Comparison of ENCODE assay signal across 27 cellular contexts in the genomic region with DNA sequence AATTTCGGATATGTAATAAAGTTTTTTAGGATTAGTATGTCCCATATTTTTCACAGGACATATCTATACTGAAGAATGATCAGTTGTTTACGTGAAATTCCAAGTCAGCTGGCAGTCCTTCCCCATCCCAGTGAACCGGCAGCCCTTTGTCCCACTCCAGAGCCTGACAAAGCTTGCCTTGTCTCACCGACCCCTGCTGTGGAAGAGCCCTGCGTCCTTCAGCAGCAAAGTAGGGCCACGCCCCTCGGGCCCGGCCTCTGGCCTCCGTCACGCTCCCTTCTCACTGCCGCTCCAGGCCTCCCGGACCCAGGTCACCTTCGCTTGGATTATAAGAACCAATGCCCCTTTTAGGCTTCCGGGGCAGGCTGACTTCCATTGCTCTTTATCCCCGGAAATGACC.
DNase-seq lines count a peak whose midpoint lies in the region; ATAC-seq, FAIRE-seq and TF ChIP-seq lines count a peak whose summit lies in the region.
"Had no signal": no experiment of that assay in that cellular context is flagged by ENCODE, and none has a peak within 500 bp of the region (broad histone marks: within the 10 kb centered on the region; RNA-seq: fewer than 3 reads in every experiment).

No MANE protein-coding gene starts in this region.

- no peaks in the 10 kb centered on the region for H3K36me3 ChIP-seq in SJCRH30
- H3K36me3 ChIP-seq in mesendoderm (ENCODE audit: control insufficient read depth, insufficient read depth, low read length), result no peaks in the 10 kb centered on the region
- H3K36me3 ChIP-seq: prostate gland had no signal

- H3K27ac ChIP-seq in SJCRH30 (no peak overlapping the region), mesendoderm (ENCODE audit: low read depth, low read length) (no peak overlapping the region)
- H3K27ac ChIP-seq: hepatocyte, prostate gland had no signal

- H3K9ac ChIP-seq in mesendoderm (ENCODE audit: low read length), result no peak overlapping the region

- no peak overlapping the region for H2BK5ac ChIP-seq in mesendoderm (ENCODE audit: low read length)

- no peaks in the 10 kb centered on the region for H3K79me2 ChIP-seq in mesendoderm (ENCODE audit: control insufficient read depth, insufficient read depth, low read length)
- H3K79me2 ChIP-seq: hepatocyte had no signal

- DNase-seq in SJCRH30, result peak; percentile 13 to 45
- peak; percentile 26 for DNase-seq in epidermal melanocyte (ENCODE audit: insufficient read length, low spot score)
- DNase-seq in mesendoderm, result peak; percentile 71
- peak; percentile 72 for DNase-seq in superior temporal gyrus (ENCODE audit: extremely low spot score)
- DNase-seq in GM12891 (ENCODE audit: insufficient read length, low spot score), result no peak
- no peak for DNase-seq in NCI-H82 treated with DMSO at 0.1 percent for 48 hours (lab: John Stamatoyannopoulos, UW; ENCODE audit: unreplicated experiment)
- DNase-seq: activated CD4-positive, alpha-beta T cell treated with anti-CD3 and anti-CD28 coated beads for 4 hours; activated CD8-positive, alpha-beta memory T cell treated with anti-CD3 and anti-CD28 coated beads, Interleukin-2, amount 10 ng/mL, durations not matched to agents 7 days and 5 days; activated naive CD8-positive, alpha-beta T cell treated with anti-CD3 and anti-CD28 coated beads for 36 hours; COR-L47; HCEC 1CT; naive thymus-derived CD8-positive, alpha-beta T cell; NCI-H1092; NCI-H2081; NCI-H510A; Right ventricle myocardium superior; stimulated activated CD4-positive, alpha-beta T cell treated with anti-CD3 and anti-CD28 coated beads, Interleukin-2, amount 100 ng/mL, for 48 hours; stimulated activated naive CD8-positive, alpha-beta T cell treated with anti-CD3 and anti-CD28 coated beads, Interleukin-15, amount 100 ng/mL, for 72 hours had no signal

- no peak overlapping the region for H2AK5ac ChIP-seq in mesendoderm (ENCODE audit: low read length)

- H3K23ac ChIP-seq in mesendoderm (ENCODE audit: low read length), result no peak overlapping the region

- no peaks in the 10 kb centered on the region for H3K79me1 ChIP-seq in mesendoderm (ENCODE audit: low read length)

- H2BK120ac ChIP-seq in mesendoderm (ENCODE audit: low read depth, low read length), result no peak overlapping the region

- no peak overlapping the region for H4K5ac ChIP-seq in mesendoderm (ENCODE audit: low read length)

- H3K27me3 ChIP-seq in SJCRH30, result no peaks in the 10 kb centered on the region
- H3K27me3 ChIP-seq in mesendoderm (ENCODE audit: insufficient read depth, low read length, poor library complexity), result no peaks in the 10 kb centered on the region
- H3K27me3 ChIP-seq: hepatocyte had no signal

- ATAC-seq in HG02798 (IDR thresholded peaks at IDR 0.05; ENCODE audit: poor library complexity, unreplicated experiment) (no peak), GM19324 (IDR thresholded peaks at IDR 0.05; ENCODE audit: low FRiP score, unreplicated experiment) (no peak)
- ATAC-seq: activated CD8-positive, alpha-beta memory T cell treated with anti-CD3 and anti-CD28 coated beads, Interleukin-2, amount 10 ng/mL, durations not matched to agents 7 days and 5 days; activated T-helper 17 cell treated with anti-CD3 and anti-CD28 coated beads, Interleukin-2, amount 50 U/mL, for 72 hours; naive thymus-derived CD8-positive, alpha-beta T cell; stimulated activated naive CD8-positive, alpha-beta T cell treated with anti-CD3 and anti-CD28 coated beads, Interleukin-15, amount 100 ng/mL, for 72 hours had no signal

- H3K4me2 ChIP-seq in mesendoderm (ENCODE audit: low read length), result no peak overlapping the region
- H3K4me2 ChIP-seq: hepatocyte, smooth muscle cell had no signal

- H3K4me3 ChIP-seq in SJCRH30 (no peak overlapping the region), mesendoderm (ENCODE audit: low read length) (no peak overlapping the region)
- H3K4me3 ChIP-seq: hepatocyte, prostate gland, smooth muscle cell had no signal

- peak overlapping the region; percentile 33 for H3K18ac ChIP-seq in mesendoderm (ENCODE audit: low read length)

- TF ChIP-seq POLR2A in GM12891 (IDR thresholded peaks at IDR 0.05; ENCODE audit: low read depth, low read length), result no peak

- H3K4ac ChIP-seq in mesendoderm (ENCODE audit: low read depth, low read length), result peak overlapping the region; percentile 85

- no peak overlapping the region for H2BK15ac ChIP-seq in mesendoderm (replicated peaks; ENCODE audit: low read depth)

- no peaks in the 10 kb centered on the region for H3K9me3 ChIP-seq in SJCRH30 (replicated peaks)
- H3K9me3 ChIP-seq: prostate gland had no signal

- FAIRE-seq in GM12891 (lab: Jason Lieb, UNC), result no peak
- FAIRE-seq: colon, endothelial cell of umbilical vein, TTC549 had no signal

- WGBS in mesendoderm (ENCODE audit: extremely low coverage, insufficient coverage, low lambda C conversion rate), result no CpG with 5 or more reads among the region's 15 CpGs

- no peak overlapping the region for H4K8ac ChIP-seq in mesendoderm (ENCODE audit: low read depth, low read length)

- peak overlapping the region; percentile 54 for H3K56ac ChIP-seq in mesendoderm (ENCODE audit: low read length)

- H3K4me1 ChIP-seq in SJCRH30 (no peaks in the 10 kb centered on the region), mesendoderm (ENCODE audit: control insufficient read depth, low read depth, low read length) (no peaks in the 10 kb centered on the region)
- H3K4me1 ChIP-seq: prostate gland had no signal

TF ChIP-seq in GM12891, 5 proteins besides CTCF, POLR2A, EP300 and RAD21:
- TF ChIP-seq TAF1 (IDR thresholded peaks at IDR 0.05; ENCODE audit: low read depth, low read length), result no peak
- no peak for TF ChIP-seq PAX5 (IDR thresholded peaks at IDR 0.05; ENCODE audit: insufficient read depth, low read length, severe bottlenecking)
- no peak for TF ChIP-seq POLR2AphosphoS5 (IDR thresholded peaks at IDR 0.05; ENCODE audit: low read depth, low read length)
- no peak for TF ChIP-seq POU2F2 (IDR thresholded peaks at IDR 0.05; ENCODE audit: low read depth, low read length)
- no peak for TF ChIP-seq SPI1 (IDR thresholded peaks at IDR 0.05; ENCODE audit: low read depth, low read length)
TF ChIP-seq in GM12891: peak in this region for 0.

Comparison
In these comparisons a context has a peak if more than half of its experiments do, and no peak if none do; other contexts are left out.
1. DNase-seq: peak in SJCRH30 (2 of 2), epidermal melanocyte (single experiment), mesendoderm (single experiment) and superior temporal gyrus (single experiment); none in GM12891 (single experiment) and NCI-H82 treated with DMSO at 0.1 percent for 48 hours (single experiment).